ENCODE assay signal across 1 cellular context in the genomic region with DNA sequence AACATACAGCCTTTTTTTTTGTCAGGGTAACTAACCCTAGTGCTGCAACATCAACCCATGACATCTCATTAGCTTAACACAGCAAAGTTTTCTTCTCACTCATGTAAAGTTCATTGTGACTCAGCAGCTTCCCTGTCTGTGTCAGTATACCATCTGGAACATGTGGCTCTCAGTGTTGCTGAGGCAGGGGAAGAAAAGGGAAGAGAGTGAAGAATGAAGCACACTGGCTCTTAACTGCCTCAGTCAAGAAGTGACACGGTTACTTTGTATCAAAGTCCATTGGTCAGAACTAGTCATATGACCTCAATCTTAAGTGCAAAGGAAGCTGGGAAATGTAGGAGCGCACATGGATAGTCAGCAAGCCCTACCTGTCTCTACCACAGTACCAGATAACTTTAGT.
TF ChIP-seq lines count a peak whose summit lies in the region.

No MANE protein-coding gene starts in this region.

TF ChIP-seq in H1, 55 proteins besides CTCF, POLR2A, EP300 and RAD21:
- TF ChIP-seq TAF7 (optimal IDR thresholded peaks at IDR 0.05; ENCODE audit: borderline replicate concordance, low read depth, low read length) (no peak), SP1 (IDR thresholded peaks at IDR 0.05; ENCODE audit: low read depth, low read length) (no peak), BACH1 (IDR thresholded peaks at IDR 0.05; ENCODE audit: low read length) (peak; percentile 82), RBBP5 (IDR thresholded peaks at IDR 0.05; ENCODE audit: borderline replicate concordance, low read depth, low read length) (no peak)
- TF ChIP-seq, protein P1, sequence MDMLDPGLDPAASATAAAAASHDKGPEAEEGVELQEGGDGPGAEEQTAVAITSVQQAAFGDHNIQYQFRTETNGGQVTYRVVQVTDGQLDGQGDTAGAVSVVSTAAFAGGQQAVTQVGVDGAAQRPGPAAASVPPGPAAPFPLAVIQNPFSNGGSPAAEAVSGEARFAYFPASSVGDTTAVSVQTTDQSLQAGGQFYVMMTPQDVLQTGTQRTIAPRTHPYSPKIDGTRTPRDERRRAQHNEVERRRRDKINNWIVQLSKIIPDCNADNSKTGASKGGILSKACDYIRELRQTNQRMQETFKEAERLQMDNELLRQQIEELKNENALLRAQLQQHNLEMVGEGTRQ (IDR thresholded peaks at IDR 0.05; ENCODE audit: low read length), result peak; percentile 56
- TF ChIP-seq, protein P2, sequence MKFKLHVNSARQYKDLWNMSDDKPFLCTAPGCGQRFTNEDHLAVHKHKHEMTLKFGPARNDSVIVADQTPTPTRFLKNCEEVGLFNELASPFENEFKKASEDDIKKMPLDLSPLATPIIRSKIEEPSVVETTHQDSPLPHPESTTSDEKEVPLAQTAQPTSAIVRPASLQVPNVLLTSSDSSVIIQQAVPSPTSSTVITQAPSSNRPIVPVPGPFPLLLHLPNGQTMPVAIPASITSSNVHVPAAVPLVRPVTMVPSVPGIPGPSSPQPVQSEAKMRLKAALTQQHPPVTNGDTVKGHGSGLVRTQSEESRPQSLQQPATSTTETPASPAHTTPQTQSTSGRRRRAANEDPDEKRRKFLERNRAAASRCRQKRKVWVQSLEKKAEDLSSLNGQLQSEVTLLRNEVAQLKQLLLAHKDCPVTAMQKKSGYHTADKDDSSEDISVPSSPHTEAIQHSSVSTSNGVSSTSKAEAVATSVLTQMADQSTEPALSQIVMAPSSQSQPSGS (IDR thresholded peaks at IDR 0.05; ENCODE audit: low read length), result no peak
- TF ChIP-seq, protein P3, sequence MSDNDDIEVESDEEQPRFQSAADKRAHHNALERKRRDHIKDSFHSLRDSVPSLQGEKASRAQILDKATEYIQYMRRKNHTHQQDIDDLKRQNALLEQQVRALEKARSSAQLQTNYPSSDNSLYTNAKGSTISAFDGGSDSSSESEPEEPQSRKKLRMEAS (IDR thresholded peaks at IDR 0.05), result 0 out of 2 replicates have a peak, but pooled peaks have one; percentile 6
